Comparison of ENCODE assay signal across 1 cellular context in the genomic region with DNA sequence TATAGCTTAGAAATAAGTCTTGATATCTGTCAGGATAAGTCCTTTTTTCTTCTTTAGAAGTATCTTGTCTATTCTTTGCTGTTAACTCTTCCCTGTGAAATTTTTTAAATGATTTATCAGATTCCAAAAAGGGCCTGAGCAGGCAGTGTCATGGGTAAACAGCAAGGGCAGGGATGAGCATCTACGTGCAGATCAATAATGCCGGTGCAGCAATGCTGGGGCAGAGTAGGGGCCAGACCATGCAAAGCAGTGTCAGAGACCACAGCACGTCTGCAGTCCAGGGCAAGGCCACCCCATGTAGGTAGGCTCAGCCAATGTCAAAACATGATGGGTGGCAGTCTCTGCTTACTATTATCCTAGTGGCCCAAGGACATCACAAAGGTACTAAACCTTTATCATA.
TF ChIP-seq lines count a peak whose summit lies in the region.

No MANE protein-coding gene starts in this region.

TF ChIP-seq in HepG2, 621 proteins besides CTCF, POLR2A, EP300 and RAD21 (continues in another document):
- TF ChIP-seq ZNF619 (CRISPR knock-in tag; IDR thresholded peaks at IDR 0.05), result peak; percentile 58; the same call in 1 of the 2 replicates
- TF ChIP-seq, protein P1, sequence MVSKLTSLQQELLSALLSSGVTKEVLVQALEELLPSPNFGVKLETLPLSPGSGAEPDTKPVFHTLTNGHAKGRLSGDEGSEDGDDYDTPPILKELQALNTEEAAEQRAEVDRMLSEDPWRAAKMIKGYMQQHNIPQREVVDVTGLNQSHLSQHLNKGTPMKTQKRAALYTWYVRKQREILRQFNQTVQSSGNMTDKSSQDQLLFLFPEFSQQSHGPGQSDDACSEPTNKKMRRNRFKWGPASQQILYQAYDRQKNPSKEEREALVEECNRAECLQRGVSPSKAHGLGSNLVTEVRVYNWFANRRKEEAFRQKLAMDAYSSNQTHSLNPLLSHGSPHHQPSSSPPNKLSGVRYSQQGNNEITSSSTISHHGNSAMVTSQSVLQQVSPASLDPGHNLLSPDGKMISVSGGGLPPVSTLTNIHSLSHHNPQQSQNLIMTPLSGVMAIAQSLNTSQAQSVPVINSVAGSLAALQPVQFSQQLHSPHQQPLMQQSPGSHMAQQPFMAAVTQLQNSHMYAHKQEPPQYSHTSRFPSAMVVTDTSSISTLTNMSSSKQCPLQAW (CRISPR knock-in tag; IDR thresholded peaks at IDR 0.05), result peak; percentile 60; the same call in 1 of the 2 replicates
- peak; percentile 25; the same call in 1 of the 2 replicates for TF ChIP-seq ZFX (CRISPR knock-in tag; IDR thresholded peaks at IDR 0.05; ENCODE audit: low read depth)
- no peak for TF ChIP-seq SNRNP70 (IDR thresholded peaks at IDR 0.05; ENCODE audit: low read depth, low read length)
- TF ChIP-seq ZNF234 (CRISPR knock-in tag; conservative IDR thresholded peaks at IDR 0.05), result no peak
- TF ChIP-seq MAFK (conservative IDR thresholded peaks at IDR 0.05 in 1 of 2, IDR thresholded peaks at IDR 0.05 in 1 of 2; ENCODE audit: low read length in 2 of 2), result 0 out of 4 replicates have a peak, but pooled peaks of 1 of the 2 experiments have one; percentile 8
- no peak for TF ChIP-seq FOXP1 (IDR thresholded peaks at IDR 0.05)
- TF ChIP-seq FOXP1 (CRISPR knock-in tag; IDR thresholded peaks at IDR 0.05), result 0 out of 2 replicates have a peak, but pooled peaks have one; percentile 57
- TF ChIP-seq ZNF292 (CRISPR knock-in tag; IDR thresholded peaks at IDR 0.05; ENCODE audit: borderline replicate concordance, low read depth), result peak; percentile 63; the same call in 1 of the 2 replicates
- TF ChIP-seq ZNF501 (CRISPR knock-in tag; IDR thresholded peaks at IDR 0.05), result 0 out of 2 replicates have a peak, but pooled peaks have one; percentile 57
- peak; percentile 11; the same call in 1 of the 2 replicates for TF ChIP-seq ZNF816 (CRISPR knock-in tag; IDR thresholded peaks at IDR 0.05; ENCODE audit: borderline replicate concordance)
- TF ChIP-seq ZKSCAN1 (IDR thresholded peaks at IDR 0.05; ENCODE audit: low read length), result no peak
- peak; percentile 26; the same call in 1 of the 2 replicates for TF ChIP-seq GATAD2A (CRISPR knock-in tag; IDR thresholded peaks at IDR 0.05)
- peak; percentile 66; the same call in 1 of the 2 replicates for TF ChIP-seq ZMYM3 (CRISPR knock-in tag; IDR thresholded peaks at IDR 0.05)
- no peak for TF ChIP-seq HOXA5 (CRISPR knock-in tag; IDR thresholded peaks at IDR 0.05)
- TF ChIP-seq MED1 (CRISPR knock-in tag; IDR thresholded peaks at IDR 0.05), result peak; percentile 49
- no peak for TF ChIP-seq NFE2L1 (CRISPR knock-in tag; IDR thresholded peaks at IDR 0.05; ENCODE audit: borderline replicate concordance)
- no peak for TF ChIP-seq ZSCAN9 (CRISPR knock-in tag; IDR thresholded peaks at IDR 0.05; ENCODE audit: borderline replicate concordance)
- TF ChIP-seq KAT2B (IDR thresholded peaks at IDR 0.05; ENCODE audit: borderline replicate concordance, low read depth, low read length), result peak; percentile 31; the same call in 1 of the 2 replicates
- no peak for TF ChIP-seq ZNF558 (CRISPR knock-in tag; IDR thresholded peaks at IDR 0.05; ENCODE audit: borderline replicate concordance)
- TF ChIP-seq EED (CRISPR knock-in tag; IDR thresholded peaks at IDR 0.05), result no peak
- TF ChIP-seq ZNF337 (CRISPR knock-in tag; IDR thresholded peaks at IDR 0.05; ENCODE audit: borderline replicate concordance, low read depth), result no peak
- TF ChIP-seq SPEN (CRISPR knock-in tag; IDR thresholded peaks at IDR 0.05; ENCODE audit: low read depth), result peak; percentile 61
- no peak for TF ChIP-seq ZNF580 (CRISPR knock-in tag; IDR thresholded peaks at IDR 0.05; ENCODE audit: borderline replicate concordance, low read depth)
- TF ChIP-seq ZNF260 (CRISPR knock-in tag; IDR thresholded peaks at IDR 0.05; ENCODE audit: borderline replicate concordance, low read depth), result no peak
- TF ChIP-seq NR2F6 (IDR thresholded peaks at IDR 0.05), result 0 out of 2 replicates have a peak, but pooled peaks have one; percentile 21
- no peak; the same call in 1 of the 2 replicates for TF ChIP-seq NR2F6 (CRISPR knock-in tag; IDR thresholded peaks at IDR 0.05)
- TF ChIP-seq ETS1 (CRISPR knock-in tag; IDR thresholded peaks at IDR 0.05), result no peak
- TF ChIP-seq, protein P2, sequence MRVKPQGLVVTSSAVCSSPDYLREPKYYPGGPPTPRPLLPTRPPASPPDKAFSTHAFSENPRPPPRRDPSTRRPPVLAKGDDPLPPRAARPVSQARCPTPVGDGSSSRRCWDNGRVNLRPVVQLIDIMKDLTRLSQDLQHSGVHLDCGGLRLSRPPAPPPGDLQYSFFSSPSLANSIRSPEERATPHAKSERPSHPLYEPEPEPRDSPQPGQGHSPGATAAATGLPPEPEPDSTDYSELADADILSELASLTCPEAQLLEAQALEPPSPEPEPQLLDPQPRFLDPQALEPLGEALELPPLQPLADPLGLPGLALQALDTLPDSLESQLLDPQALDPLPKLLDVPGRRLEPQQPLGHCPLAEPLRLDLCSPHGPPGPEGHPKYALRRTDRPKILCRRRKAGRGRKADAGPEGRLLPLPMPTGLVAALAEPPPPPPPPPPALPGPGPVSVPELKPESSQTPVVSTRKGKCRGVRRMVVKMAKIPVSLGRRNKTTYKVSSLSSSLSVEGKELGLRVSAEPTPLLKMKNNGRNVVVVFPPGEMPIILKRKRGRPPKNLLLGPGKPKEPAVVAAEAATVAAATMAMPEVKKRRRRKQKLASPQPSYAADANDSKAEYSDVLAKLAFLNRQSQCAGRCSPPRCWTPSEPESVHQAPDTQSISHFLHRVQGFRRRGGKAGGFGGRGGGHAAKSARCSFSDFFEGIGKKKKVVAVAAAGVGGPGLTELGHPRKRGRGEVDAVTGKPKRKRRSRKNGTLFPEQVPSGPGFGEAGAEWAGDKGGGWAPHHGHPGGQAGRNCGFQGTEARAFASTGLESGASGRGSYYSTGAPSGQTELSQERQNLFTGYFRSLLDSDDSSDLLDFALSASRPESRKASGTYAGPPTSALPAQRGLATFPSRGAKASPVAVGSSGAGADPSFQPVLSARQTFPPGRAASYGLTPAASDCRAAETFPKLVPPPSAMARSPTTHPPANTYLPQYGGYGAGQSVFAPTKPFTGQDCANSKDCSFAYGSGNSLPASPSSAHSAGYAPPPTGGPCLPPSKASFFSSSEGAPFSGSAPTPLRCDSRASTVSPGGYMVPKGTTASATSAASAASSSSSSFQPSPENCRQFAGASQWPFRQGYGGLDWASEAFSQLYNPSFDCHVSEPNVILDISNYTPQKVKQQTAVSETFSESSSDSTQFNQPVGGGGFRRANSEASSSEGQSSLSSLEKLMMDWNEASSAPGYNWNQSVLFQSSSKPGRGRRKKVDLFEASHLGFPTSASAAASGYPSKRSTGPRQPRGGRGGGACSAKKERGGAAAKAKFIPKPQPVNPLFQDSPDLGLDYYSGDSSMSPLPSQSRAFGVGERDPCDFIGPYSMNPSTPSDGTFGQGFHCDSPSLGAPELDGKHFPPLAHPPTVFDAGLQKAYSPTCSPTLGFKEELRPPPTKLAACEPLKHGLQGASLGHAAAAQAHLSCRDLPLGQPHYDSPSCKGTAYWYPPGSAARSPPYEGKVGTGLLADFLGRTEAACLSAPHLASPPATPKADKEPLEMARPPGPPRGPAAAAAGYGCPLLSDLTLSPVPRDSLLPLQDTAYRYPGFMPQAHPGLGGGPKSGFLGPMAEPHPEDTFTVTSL (CRISPR knock-in tag; IDR thresholded peaks at IDR 0.05; ENCODE audit: borderline replicate concordance), result peak; percentile 74; the same call in 1 of the 2 replicates
- TF ChIP-seq ARHGAP35 (CRISPR knock-in tag; IDR thresholded peaks at IDR 0.05; ENCODE audit: borderline replicate concordance), result no peak
- TF ChIP-seq, protein P3, sequence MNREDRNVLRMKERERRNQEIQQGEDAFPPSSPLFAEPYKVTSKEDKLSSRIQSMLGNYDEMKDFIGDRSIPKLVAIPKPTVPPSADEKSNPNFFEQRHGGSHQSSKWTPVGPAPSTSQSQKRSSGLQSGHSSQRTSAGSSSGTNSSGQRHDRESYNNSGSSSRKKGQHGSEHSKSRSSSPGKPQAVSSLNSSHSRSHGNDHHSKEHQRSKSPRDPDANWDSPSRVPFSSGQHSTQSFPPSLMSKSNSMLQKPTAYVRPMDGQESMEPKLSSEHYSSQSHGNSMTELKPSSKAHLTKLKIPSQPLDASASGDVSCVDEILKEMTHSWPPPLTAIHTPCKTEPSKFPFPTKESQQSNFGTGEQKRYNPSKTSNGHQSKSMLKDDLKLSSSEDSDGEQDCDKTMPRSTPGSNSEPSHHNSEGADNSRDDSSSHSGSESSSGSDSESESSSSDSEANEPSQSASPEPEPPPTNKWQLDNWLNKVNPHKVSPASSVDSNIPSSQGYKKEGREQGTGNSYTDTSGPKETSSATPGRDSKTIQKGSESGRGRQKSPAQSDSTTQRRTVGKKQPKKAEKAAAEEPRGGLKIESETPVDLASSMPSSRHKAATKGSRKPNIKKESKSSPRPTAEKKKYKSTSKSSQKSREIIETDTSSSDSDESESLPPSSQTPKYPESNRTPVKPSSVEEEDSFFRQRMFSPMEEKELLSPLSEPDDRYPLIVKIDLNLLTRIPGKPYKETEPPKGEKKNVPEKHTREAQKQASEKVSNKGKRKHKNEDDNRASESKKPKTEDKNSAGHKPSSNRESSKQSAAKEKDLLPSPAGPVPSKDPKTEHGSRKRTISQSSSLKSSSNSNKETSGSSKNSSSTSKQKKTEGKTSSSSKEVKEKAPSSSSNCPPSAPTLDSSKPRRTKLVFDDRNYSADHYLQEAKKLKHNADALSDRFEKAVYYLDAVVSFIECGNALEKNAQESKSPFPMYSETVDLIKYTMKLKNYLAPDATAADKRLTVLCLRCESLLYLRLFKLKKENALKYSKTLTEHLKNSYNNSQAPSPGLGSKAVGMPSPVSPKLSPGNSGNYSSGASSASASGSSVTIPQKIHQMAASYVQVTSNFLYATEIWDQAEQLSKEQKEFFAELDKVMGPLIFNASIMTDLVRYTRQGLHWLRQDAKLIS (CRISPR knock-in tag; IDR thresholded peaks at IDR 0.05), result no peak
- TF ChIP-seq RORA (CRISPR knock-in tag; IDR thresholded peaks at IDR 0.05), result no peak
- TF ChIP-seq MAX (IDR thresholded peaks at IDR 0.05), result peak; percentile 39; the same call in 1 of the 2 replicates
- peak; percentile 51; the same call in 1 of the 2 replicates for TF ChIP-seq HDAC2 (CRISPR knock-in tag; IDR thresholded peaks at IDR 0.05)
- no peak for TF ChIP-seq ATAD3A (CRISPR knock-in tag; IDR thresholded peaks at IDR 0.05)
- TF ChIP-seq PHF21A (CRISPR knock-in tag; IDR thresholded peaks at IDR 0.05), result 0 out of 2 replicates have a peak, but pooled peaks have one; percentile 28
- no peak for TF ChIP-seq FUBP1 (CRISPR knock-in tag; IDR thresholded peaks at IDR 0.05; ENCODE audit: borderline replicate concordance)
- no peak for TF ChIP-seq ZBTB7A (CRISPR knock-in tag; IDR thresholded peaks at IDR 0.05)
- peak; percentile 47; the same call in 1 of the 2 replicates for TF ChIP-seq FOXO1 (CRISPR knock-in tag; IDR thresholded peaks at IDR 0.05)
- TF ChIP-seq, protein P4, sequence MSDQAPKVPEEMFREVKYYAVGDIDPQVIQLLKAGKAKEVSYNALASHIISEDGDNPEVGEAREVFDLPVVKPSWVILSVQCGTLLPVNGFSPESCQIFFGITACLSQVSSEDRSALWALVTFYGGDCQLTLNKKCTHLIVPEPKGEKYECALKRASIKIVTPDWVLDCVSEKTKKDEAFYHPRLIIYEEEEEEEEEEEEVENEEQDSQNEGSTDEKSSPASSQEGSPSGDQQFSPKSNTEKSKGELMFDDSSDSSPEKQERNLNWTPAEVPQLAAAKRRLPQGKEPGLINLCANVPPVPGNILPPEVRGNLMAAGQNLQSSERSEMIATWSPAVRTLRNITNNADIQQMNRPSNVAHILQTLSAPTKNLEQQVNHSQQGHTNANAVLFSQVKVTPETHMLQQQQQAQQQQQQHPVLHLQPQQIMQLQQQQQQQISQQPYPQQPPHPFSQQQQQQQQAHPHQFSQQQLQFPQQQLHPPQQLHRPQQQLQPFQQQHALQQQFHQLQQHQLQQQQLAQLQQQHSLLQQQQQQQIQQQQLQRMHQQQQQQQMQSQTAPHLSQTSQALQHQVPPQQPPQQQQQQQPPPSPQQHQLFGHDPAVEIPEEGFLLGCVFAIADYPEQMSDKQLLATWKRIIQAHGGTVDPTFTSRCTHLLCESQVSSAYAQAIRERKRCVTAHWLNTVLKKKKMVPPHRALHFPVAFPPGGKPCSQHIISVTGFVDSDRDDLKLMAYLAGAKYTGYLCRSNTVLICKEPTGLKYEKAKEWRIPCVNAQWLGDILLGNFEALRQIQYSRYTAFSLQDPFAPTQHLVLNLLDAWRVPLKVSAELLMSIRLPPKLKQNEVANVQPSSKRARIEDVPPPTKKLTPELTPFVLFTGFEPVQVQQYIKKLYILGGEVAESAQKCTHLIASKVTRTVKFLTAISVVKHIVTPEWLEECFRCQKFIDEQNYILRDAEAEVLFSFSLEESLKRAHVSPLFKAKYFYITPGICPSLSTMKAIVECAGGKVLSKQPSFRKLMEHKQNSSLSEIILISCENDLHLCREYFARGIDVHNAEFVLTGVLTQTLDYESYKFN (CRISPR knock-in tag; conservative IDR thresholded peaks at IDR 0.05), result peak; percentile 57; the same call in 1 of the 2 replicates
